10 cellular contexts compared by ENCODE assay signal in the genomic region with DNA sequence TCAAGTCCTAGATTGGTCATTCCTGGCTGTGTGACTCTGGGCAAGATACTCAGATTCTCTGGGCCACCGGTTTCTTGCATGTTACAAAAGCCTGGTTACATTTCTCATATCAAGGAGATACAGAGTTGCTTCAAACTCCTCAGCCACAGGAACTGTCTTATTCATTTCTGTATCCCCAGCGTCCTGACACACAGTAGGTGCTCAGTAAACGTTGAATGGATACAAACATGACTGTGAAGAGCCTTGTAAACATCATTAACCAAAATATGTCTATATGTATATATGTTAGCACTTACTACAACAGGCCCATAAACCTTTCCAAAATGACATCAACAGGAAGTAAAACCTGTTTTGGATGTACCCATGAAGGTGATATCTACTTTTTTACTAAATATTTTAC. TPM values are rescaled to one million over a fixed set of nuclear protein-coding genes. Genes with fewer than 3 reads are reported as not detected.
DNase-seq lines count a peak whose midpoint lies in the region; ATAC-seq, FAIRE-seq and TF ChIP-seq lines count a peak whose summit lies in the region.
"Had no signal": no experiment of that assay in that cellular context is flagged by ENCODE, and none has a peak within 500 bp of the region (broad histone marks: within the 10 kb centered on the region; RNA-seq: fewer than 3 reads in every experiment).

No MANE protein-coding gene starts in this region.

- ATAC-seq in K562 = no peak
- ATAC-seq in naive thymus-derived CD4-positive, alpha-beta T cell = no peak
- no peak for ATAC-seq in HG03342 (IDR thresholded peaks at IDR 0.05; ENCODE audit: unreplicated experiment)
- ATAC-seq in HG03025 (IDR thresholded peaks at IDR 0.05; ENCODE audit: low FRiP score, unreplicated experiment) = no peak

- peaks cover 22 to 57% (median 51%) of the 10 kb centered on the region in 7 donors for H3K4me1 Mint-ChIP-seq in naive thymus-derived CD4-positive, alpha-beta T cell

- TF ChIP-seq POLR2A in K562 (conservative IDR thresholded peaks at IDR 0.05) = no peak

- TF ChIP-seq CTCF in A673 (conservative IDR thresholded peaks at IDR 0.05; ENCODE audit: low read depth, low read length) = no peak
- no peak for TF ChIP-seq CTCF in HFF-Myc (IDR thresholded peaks at IDR 0.05; ENCODE audit: low read depth, low read length, missing control alignments)
- no peak for TF ChIP-seq CTCF in K562 (IDR thresholded peaks at IDR 0.05 in 2 of 3, conservative IDR thresholded peaks at IDR 0.05 in 1 of 3; ENCODE audit: insufficient read depth in 2 of 3, low read depth in 1 of 3, low read length in 3 of 3)
- no peak for TF ChIP-seq CTCF in brain microvascular endothelial cell (IDR thresholded peaks at IDR 0.05; ENCODE audit: low read depth, low read length, missing control alignments)

- no peaks in the 10 kb centered on the region for H3K36me3 ChIP-seq in A673 (ENCODE audit: insufficient read depth, low read length, poor library complexity, severe bottlenecking)
- peaks cover 15% of the 10 kb centered on the region; the same call in 2 of the 3 replicates for H3K36me3 ChIP-seq in K562 (ENCODE audit: control insufficient read depth, insufficient read depth, low read length)
- H3K36me3 ChIP-seq in naive thymus-derived CD4-positive, alpha-beta T cell (ENCODE audit: control insufficient read depth in 2 of 3, insufficient read depth in 3 of 3, low read length in 3 of 3) = peaks cover 0 to 5% (median 0%) of the 10 kb centered on the region in 3 experiments
- H3K36me3 ChIP-seq in brain microvascular endothelial cell (replicated peaks) = no peaks in the 10 kb centered on the region

- intact Hi-C loops in A673 (cut with micrococcal nuclease; ENCODE audit: unreplicated experiment) = loop anchor here (5.0 kb wide), 2 partner anchors 158 to 203 kb away; no protein-coding TSS in a partner anchor
- intact Hi-C loops in K562 (cut with micrococcal nuclease) = loop anchor here (5.0 to 10.0 kb wide), 2 partner anchors 70 to 203 kb away; no protein-coding TSS in a partner anchor
- intact Hi-C loops in naive thymus-derived CD4-positive, alpha-beta T cell (cut with micrococcal nuclease) = no loop called here

- H3K27ac ChIP-seq in A673 (ENCODE audit: low read depth, low read length, poor library complexity, severe bottlenecking) = no peak overlapping the region
- no peak overlapping the region for H3K27ac ChIP-seq in K562 (ENCODE audit: extremely low read depth, low read depth, low read length)
- H3K27ac ChIP-seq in naive thymus-derived CD4-positive, alpha-beta T cell (ENCODE audit: low read depth, low read length) = peak overlapping the region; percentile 86
- H3K27ac ChIP-seq in brain microvascular endothelial cell = no peak overlapping the region

- WGBS in K562 (ENCODE audit: insufficient coverage, low coverage, missing lambda C conversion rate) = 26% methylated on average over 3 of the region's 3 CpGs

- H3K9me3 Mint-ChIP-seq in naive thymus-derived CD4-positive, alpha-beta T cell = no peaks in the 10 kb centered on the region

- H3K9me3 ChIP-seq in A673 (ENCODE audit: low read depth, low read length, poor library complexity, severe bottlenecking) = no peaks in the 10 kb centered on the region
- H3K9me3 ChIP-seq in K562 (replicated peaks; ENCODE audit: control insufficient read depth, insufficient read depth, low read depth, low read length) = no peaks in the 10 kb centered on the region
- no peaks in the 10 kb centered on the region for H3K9me3 ChIP-seq in naive thymus-derived CD4-positive, alpha-beta T cell (ENCODE audit: control insufficient read depth in 2 of 3, low read length in 3 of 3)

- no peak for FAIRE-seq in K562 (lab: Jason Lieb, UNC)

- H3K27me3 ChIP-seq in A673 (replicated peaks; ENCODE audit: insufficient read depth, low read depth, low read length, poor library complexity) = no peaks in the 10 kb centered on the region
- no peaks in the 10 kb centered on the region for H3K27me3 ChIP-seq in K562 (ENCODE audit: control insufficient read depth in 2 of 2, insufficient read depth in 2 of 2, low read length in 2 of 2)
- H3K27me3 ChIP-seq in naive thymus-derived CD4-positive, alpha-beta T cell (ENCODE audit: control insufficient read depth in 2 of 2, insufficient read depth in 2 of 2, low read length in 2 of 2) = no peaks in the 10 kb centered on the region
- H3K27me3 ChIP-seq in brain microvascular endothelial cell (replicated peaks) = no peaks in the 10 kb centered on the region

- peaks cover 0 to 6% (median 0%) of the 10 kb centered on the region in 5 donors for H3K27me3 Mint-ChIP-seq in naive thymus-derived CD4-positive, alpha-beta T cell

- no peak for TF ChIP-seq EP300 in K562 (IDR thresholded peaks at IDR 0.05; ENCODE audit: low read length)

- BruUV-seq in A673 (replicated peaks; lab: Mats Ljungman, UMichigan) (TSS peak; percentile 60), K562 (replicated peaks; lab: Mats Ljungman, UMichigan) (TSS peak; percentile 46)

- H3K4me1 ChIP-seq in A673 (ENCODE audit: insufficient read depth, low read length, poor library complexity, severe bottlenecking) = peaks cover 6% of the 10 kb centered on the region
- H3K4me1 ChIP-seq in K562 (replicated peaks in 1 of 2; ENCODE audit: control insufficient read depth in 2 of 2, insufficient read depth in 2 of 2, low read length in 2 of 2) = peaks cover 12 to 17% of the 10 kb centered on the region in 2 experiments; a peak in 4 of 5 replicates
- H3K4me1 ChIP-seq in naive thymus-derived CD4-positive, alpha-beta T cell (ENCODE audit: control insufficient read depth in 2 of 2, insufficient read depth in 2 of 2, low read length in 2 of 2) = peaks cover 21 to 28% of the 10 kb centered on the region in 2 donors

- H3K9ac ChIP-seq in K562 (ENCODE audit: insufficient read depth in 1 of 2, low read depth in 2 of 2, low read length in 2 of 2) = no peak overlapping the region

- H3K4me2 ChIP-seq in K562 (ENCODE audit: insufficient read depth, low read length) = no peak overlapping the region

- peak overlapping the region; percentile 48 to 91 (median 87) for H3K27ac Mint-ChIP-seq in naive thymus-derived CD4-positive, alpha-beta T cell

- H4K20me1 ChIP-seq in K562 (replicated peaks; ENCODE audit: control insufficient read depth, insufficient read depth, low read length) = peaks cover 9% of the 10 kb centered on the region; the same call in 1 of the 2 replicates

- no peak for TF ChIP-seq RAD21 in K562 (CRISPR knock-in tag; conservative IDR thresholded peaks at IDR 0.05 in 1 of 2, IDR thresholded peaks at IDR 0.05 in 1 of 2)

- H3K4me3 Mint-ChIP-seq in naive thymus-derived CD4-positive, alpha-beta T cell = peak overlapping the region; percentile 74 to 89 (median 84)

- POLR2A ChIA-PET in A673 (lab: Charles Lee; ENCODE audit: low non-redundant PET) = no interaction called here
- POLR2A ChIA-PET in K562 (lab: Yijun Ruan, JAX) = interaction anchor here (0.6 to 1.6 kb wide), 2 partner anchors 9 to 128 kb away, joined by 3 to 4 read pairs; no protein-coding TSS in a partner anchor
- POLR2A ChIA-PET in naive thymus-derived CD4-positive, alpha-beta T cell (lab: Charles Lee) = interaction anchor here (1.4 kb wide), 1 partner anchor 121 kb away, joined by 6 read pairs; no protein-coding TSS in a partner anchor

- H3K4me3 ChIP-seq in A673 (ENCODE audit: low read depth, low read length, poor library complexity, severe bottlenecking) (no peak overlapping the region), HFF-Myc (replicated peaks; ENCODE audit: low read depth, low read length) (peak overlapping the region; percentile 80), K562 (no peak overlapping the region), brain microvascular endothelial cell (ENCODE audit: low read depth, low read length) (no peak overlapping the region)
- H3K4me3 ChIP-seq in naive thymus-derived CD4-positive, alpha-beta T cell (ENCODE audit: low read length) = peak overlapping the region; percentile 8

- peaks cover 21% of the 10 kb centered on the region for H3K79me2 ChIP-seq in K562 (ENCODE audit: control insufficient read depth, insufficient read depth, low read length)

- no peak overlapping the region for H2AFZ ChIP-seq in K562 (ENCODE audit: low read depth, low read length)

- CTCF ChIA-PET in A673 (lab: Charles Lee) (no interaction called here), K562 (lab: Yijun Ruan, JAX; ENCODE audit: low intra/inter-chr PET ratio) (no interaction called here)
- CTCF ChIA-PET in naive thymus-derived CD4-positive, alpha-beta T cell (lab: Charles Lee) = interaction anchor here (1.0 kb wide), 1 partner anchor 182 kb away, joined by 3 read pairs; no protein-coding TSS in a partner anchor

- DNase-seq in A673 (ENCODE audit: low spot score) = no peak
- no peak for DNase-seq in HFF-Myc (ENCODE audit: extremely low read depth, low read depth)
- no peak for DNase-seq in K562 (ENCODE audit: extremely low read depth in 1 of 4, low spot score in 3 of 4)
- no peak for DNase-seq in naive thymus-derived CD4-positive, alpha-beta T cell
- DNase-seq in brain microvascular endothelial cell = no peak
- DNase-seq in KBM-7 = no peak
- DNase-seq: activated CD4-positive, alpha-beta T cell treated with anti-CD3 and anti-CD28 coated beads for 4 hours; stimulated activated CD4-positive, alpha-beta T cell treated with anti-CD3 and anti-CD28 coated beads, Interleukin-4, amount 100 ng/mL, for 24 hours had no signal

- peaks cover 0 to 11% (median 8%) of the 10 kb centered on the region in 5 donors for H3K36me3 Mint-ChIP-seq in naive thymus-derived CD4-positive, alpha-beta T cell

- peaks cover 4% of the 10 kb centered on the region for H3K9me1 ChIP-seq in K562 (ENCODE audit: control insufficient read depth, insufficient read depth, low read length)

- in situ Hi-C loops in K562 (cut with MboI) (no loop called here), brain microvascular endothelial cell (cut with HindIII; ENCODE audit: low pct_ligation_motif_present, low sequenced_read_pairs) (no loop called here), KBM-7 (cut with MboI; ENCODE audit: low pct_unique_long_range_greater_than_20kb, low sequenced_read_pairs) (no loop called here)

RNA-seq across cellular contexts. Expression of gene CLTB, which starts 1.6 kb away (rescaled TPM):
- total RNA-seq in A673 (2021) = 48.9 and 61.8 TPM in 2 replicates
- total RNA-seq in K562 (2011; cell fraction: chromatin; rRNA removed; ENCODE audit: low replicate concordance) = 8.7 and 27.7 TPM in 2 replicates
- 17.0 and 19.1 TPM in 2 replicates for total RNA-seq in K562 (2011; cell fraction: nucleolus; rRNA removed)
- 18.7 and 31.4 TPM in 2 replicates for total RNA-seq in K562 (2011; cell fraction: nucleoplasm; rRNA removed)
- 111 and 117 TPM in 2 replicates for total RNA-seq in K562 (2014; rRNA removed)
- 15.2 and 17.4 TPM in 2 replicates for total RNA-seq in K562 (2014; rRNA removed; fragmentation: Illumina TruSeq; extraction: Trizol)
- total RNA-seq in K562 (2015; rRNA removed; fragmentation: Illumina TruSeq; extraction: Trizol) = 39.0 and 39.7 TPM in 2 replicates
- 54.7 and 69.0 TPM in 2 replicates for total RNA-seq in K562 (2021)
- polyA plus RNA-seq in K562 (2011; rRNA removed) = 33.1 and 41.1 TPM in 2 replicates
- 47.3 and 113 TPM in 2 replicates for polyA plus RNA-seq in K562 (2011; cell fraction: cytosol; rRNA removed)
- polyA plus RNA-seq in K562 (2011; cell fraction: nucleus; rRNA removed) = 28.1 and 43.0 TPM in 2 replicates
- 55.6 and 65.9 TPM in 2 replicates for polyA plus RNA-seq in K562 (2012)
- polyA plus RNA-seq in K562 (2014; fragmentation: Illumina TruSeq; extraction: Trizol) = 31.4 and 55.9 TPM in 2 replicates
- polyA plus RNA-seq in K562 (2014; fragmentation: Nextera tagmentation; extraction: Ambion mirVana) = 1 to 10 TPM; 1.8 to 3.5 TPM
- polyA plus RNA-seq in K562 (2014; rRNA removed) = 84.2 and 84.6 TPM in 2 replicates
- polyA minus RNA-seq in K562 (2011; rRNA and poly(A)+ RNA removed) = 17.0 and 24.2 TPM in 2 replicates
- 25.4 and 28.5 TPM in 2 replicates for polyA minus RNA-seq in K562 (2011; cell fraction: cytosol; rRNA and poly(A)+ RNA removed)
- polyA minus RNA-seq in K562 (2011; cell fraction: nucleus; rRNA and poly(A)+ RNA removed) = 7.8 and 8.3 TPM in 2 replicates
- 10 to 100 TPM; 30.6 to 67.2 (median 63.8) TPM for total RNA-seq in naive thymus-derived CD4-positive, alpha-beta T cell
- 10 to 100 TPM; 73.6 to 90.9 TPM for polyA plus RNA-seq in naive thymus-derived CD4-positive, alpha-beta T cell

RNA-seq across cellular contexts. Expression of gene HIGD2A, which starts 26.2 kb away (rescaled TPM):
- total RNA-seq in A673 (2021) (80.3 and 81.7 TPM in 2 replicates), K562 (2014; rRNA removed) (193 and 230 TPM in 2 replicates), K562 (2014; rRNA removed; fragmentation: Illumina TruSeq; extraction: Trizol) (86.1 and 94.7 TPM in 2 replicates), K562 (2015; rRNA removed; fragmentation: Illumina TruSeq; extraction: Trizol) (161 and 163 TPM in 2 replicates), K562 (2021) (150 and 154 TPM in 2 replicates)
- total RNA-seq in K562 (2011; cell fraction: chromatin; rRNA removed; ENCODE audit: low replicate concordance) = 8.9 and 23.0 TPM in 2 replicates
- total RNA-seq in K562 (2011; cell fraction: nucleolus; rRNA removed) = 31.7 and 39.2 TPM in 2 replicates
- total RNA-seq in K562 (2011; cell fraction: nucleoplasm; rRNA removed) = 38.3 and 59.1 TPM in 2 replicates
- polyA plus RNA-seq in K562 (2011; rRNA removed) (121 and 166 TPM in 2 replicates), K562 (2014; fragmentation: Illumina TruSeq; extraction: Trizol) (144 and 249 TPM in 2 replicates), K562 (2014; fragmentation: Nextera tagmentation; extraction: Ambion mirVana) (100 to 1,000 TPM; 232 to 235 TPM), K562 (2014; rRNA removed) (264 and 272 TPM in 2 replicates)
- polyA plus RNA-seq in K562 (2011; cell fraction: cytosol; rRNA removed) = 306 and 470 TPM in 2 replicates
- 70.5 and 75.2 TPM in 2 replicates for polyA plus RNA-seq in K562 (2011; cell fraction: nucleus; rRNA removed)
- 187 and 315 TPM in 2 replicates for polyA plus RNA-seq in K562 (2012)
- polyA minus RNA-seq in K562 (2011; rRNA and poly(A)+ RNA removed) = 38.5 and 45.4 TPM in 2 replicates
- 64.4 and 107 TPM in 2 replicates for polyA minus RNA-seq in K562 (2011; cell fraction: cytosol; rRNA and poly(A)+ RNA removed)
- polyA minus RNA-seq in K562 (2011; cell fraction: nucleus; rRNA and poly(A)+ RNA removed) = 21.5 and 40.7 TPM in 2 replicates
- 100 to 1,000 TPM in 3 of 5 experiments, 10 to 100 TPM in 2; 86.8 to 124 (median 112) TPM for total RNA-seq in naive thymus-derived CD4-positive, alpha-beta T cell
- 100 to 1,000 TPM; 223 to 282 TPM for polyA plus RNA-seq in naive thymus-derived CD4-positive, alpha-beta T cell

RNA-seq across cellular contexts. Expression of gene NOP16, which starts 26.3 kb away (rescaled TPM):
- 57.7 and 66.0 TPM in 2 replicates for total RNA-seq in A673 (2021)
- total RNA-seq in K562 (2011; cell fraction: chromatin; rRNA removed; ENCODE audit: low replicate concordance) = 76.0 and 149 TPM in 2 replicates
- 135 and 143 TPM in 2 replicates for total RNA-seq in K562 (2011; cell fraction: nucleolus; rRNA removed)
- 111 and 128 TPM in 2 replicates for total RNA-seq in K562 (2011; cell fraction: nucleoplasm; rRNA removed)
- 92.5 and 116 TPM in 2 replicates for total RNA-seq in K562 (2014; rRNA removed)
- 80.3 and 98.2 TPM in 2 replicates for total RNA-seq in K562 (2014; rRNA removed; fragmentation: Illumina TruSeq; extraction: Trizol)
- 143 and 148 TPM in 2 replicates for total RNA-seq in K562 (2015; rRNA removed; fragmentation: Illumina TruSeq; extraction: Trizol)
- 116 and 120 TPM in 2 replicates for total RNA-seq in K562 (2021)
- 121 and 136 TPM in 2 replicates for polyA plus RNA-seq in K562 (2011; rRNA removed)
- 104 and 115 TPM in 2 replicates for polyA plus RNA-seq in K562 (2011; cell fraction: cytosol; rRNA removed)
- 133 and 168 TPM in 2 replicates for polyA plus RNA-seq in K562 (2011; cell fraction: nucleus; rRNA removed)
- polyA plus RNA-seq in K562 (2012) = 49.6 and 125 TPM in 2 replicates
- polyA plus RNA-seq in K562 (2014; fragmentation: Illumina TruSeq; extraction: Trizol) = 161 and 166 TPM in 2 replicates
- polyA plus RNA-seq in K562 (2014; fragmentation: Nextera tagmentation; extraction: Ambion mirVana) = 100 to 1,000 TPM; 183 to 342 TPM
- polyA plus RNA-seq in K562 (2014; rRNA removed) = 174 and 221 TPM in 2 replicates
- polyA minus RNA-seq in K562 (2011; rRNA and poly(A)+ RNA removed) = 60.7 and 71.9 TPM in 2 replicates
- 42.1 and 58.9 TPM in 2 replicates for polyA minus RNA-seq in K562 (2011; cell fraction: cytosol; rRNA and poly(A)+ RNA removed)
- 83.7 and 100 TPM in 2 replicates for polyA minus RNA-seq in K562 (2011; cell fraction: nucleus; rRNA and poly(A)+ RNA removed)
- total RNA-seq in naive thymus-derived CD4-positive, alpha-beta T cell = 10 to 100 TPM; 12.8 to 35.3 (median 22.2) TPM
- 10 to 100 TPM; 26.9 to 42.2 TPM for polyA plus RNA-seq in naive thymus-derived CD4-positive, alpha-beta T cell

RNA-seq across cellular contexts. Expression of gene FAF2, which starts 33.5 kb away (rescaled TPM):
- total RNA-seq in A673 (2021) (50.7 and 53.2 TPM in 2 replicates), K562 (2014; rRNA removed) (25.6 and 29.0 TPM in 2 replicates), K562 (2014; rRNA removed; fragmentation: Illumina TruSeq; extraction: Trizol) (37.8 and 41.6 TPM in 2 replicates), K562 (2015; rRNA removed; fragmentation: Illumina TruSeq; extraction: Trizol) (35.4 and 36.1 TPM in 2 replicates), K562 (2021) (33.7 and 37.7 TPM in 2 replicates)
- 48.2 and 98.0 TPM in 2 replicates for total RNA-seq in K562 (2011; cell fraction: chromatin; rRNA removed; ENCODE audit: low replicate concordance)
- 45.0 and 52.5 TPM in 2 replicates for total RNA-seq in K562 (2011; cell fraction: nucleolus; rRNA removed)
- total RNA-seq in K562 (2011; cell fraction: nucleoplasm; rRNA removed) = 70.0 and 90.6 TPM in 2 replicates
- polyA plus RNA-seq in K562 (2011; rRNA removed) (38.6 and 44.6 TPM in 2 replicates), K562 (2014; fragmentation: Illumina TruSeq; extraction: Trizol) (41.9 and 43.4 TPM in 2 replicates), K562 (2014; fragmentation: Nextera tagmentation; extraction: Ambion mirVana) (10 to 100 TPM; 25.2 to 32.8 TPM), K562 (2014; rRNA removed) (25.0 and 30.3 TPM in 2 replicates)
- 22.1 and 28.9 TPM in 2 replicates for polyA plus RNA-seq in K562 (2011; cell fraction: cytosol; rRNA removed)
- 33.7 and 37.6 TPM in 2 replicates for polyA plus RNA-seq in K562 (2011; cell fraction: nucleus; rRNA removed)
- polyA plus RNA-seq in K562 (2012) = 23.2 and 26.6 TPM in 2 replicates
- polyA minus RNA-seq in K562 (2011; rRNA and poly(A)+ RNA removed) = 63.2 and 66.8 TPM in 2 replicates
- 22.9 and 31.1 TPM in 2 replicates for polyA minus RNA-seq in K562 (2011; cell fraction: cytosol; rRNA and poly(A)+ RNA removed)
- polyA minus RNA-seq in K562 (2011; cell fraction: nucleus; rRNA and poly(A)+ RNA removed) = 12.4 and 23.8 TPM in 2 replicates
- 10 to 100 TPM; 28.0 to 43.2 (median 31.2) TPM for total RNA-seq in naive thymus-derived CD4-positive, alpha-beta T cell
- 10 to 100 TPM; 11.8 to 15.3 TPM for polyA plus RNA-seq in naive thymus-derived CD4-positive, alpha-beta T cell

RNA-seq across cellular contexts. Expression of gene ARL10, which starts 49.4 kb away (rescaled TPM):
- total RNA-seq in A673 (2021) (13.6 and 15.8 TPM in 2 replicates), K562 (2014; rRNA removed) (2.0 TPM in 1 of 2 replicates, not detected in the other), K562 (2014; rRNA removed; fragmentation: Illumina TruSeq; extraction: Trizol) (0.40 TPM in 1 of 2 replicates, not detected in the other), K562 (2015; rRNA removed; fragmentation: Illumina TruSeq; extraction: Trizol) (0.40 and 0.45 TPM in 2 replicates), K562 (2021) (0.38 and 1.2 TPM in 2 replicates)
- 0.05 and 0.53 TPM in 2 replicates for total RNA-seq in K562 (2011; cell fraction: chromatin; rRNA removed; ENCODE audit: low replicate concordance)
- not detected in 2 replicates for total RNA-seq in K562 (2011; cell fraction: nucleolus; rRNA removed)
- 0.07 and 0.08 TPM in 2 replicates for total RNA-seq in K562 (2011; cell fraction: nucleoplasm; rRNA removed)
- polyA plus RNA-seq in K562 (2011; rRNA removed) (0.01 and 0.11 TPM in 2 replicates), K562 (2014; fragmentation: Illumina TruSeq; extraction: Trizol) (0.69 TPM in 1 of 2 replicates, not detected in the other), K562 (2014; fragmentation: Nextera tagmentation; extraction: Ambion mirVana) (under 1 TPM; under 0.01 to 0.31 TPM), K562 (2014; rRNA removed) (not detected in 2 replicates)
- polyA plus RNA-seq in K562 (2011; cell fraction: cytosol; rRNA removed) = under 0.01 TPM in 1 of 2 replicates, not detected in the other
- 0.03 and 0.46 TPM in 2 replicates for polyA plus RNA-seq in K562 (2011; cell fraction: nucleus; rRNA removed)
- 0.03 and 0.34 TPM in 2 replicates for polyA plus RNA-seq in K562 (2012)
- polyA minus RNA-seq in K562 (2011; rRNA and poly(A)+ RNA removed) = 0.35 TPM in 1 of 2 replicates, not detected in the other
- polyA minus RNA-seq in K562 (2011; cell fraction: cytosol; rRNA and poly(A)+ RNA removed) = not detected in 2 replicates
- polyA minus RNA-seq in K562 (2011; cell fraction: nucleus; rRNA and poly(A)+ RNA removed) = not detected in 2 replicates
- total RNA-seq in naive thymus-derived CD4-positive, alpha-beta T cell = 10 to 100 TPM in 3 of 5 experiments, 1 to 10 TPM in 2; 8.7 to 15.9 (median 12.4) TPM
- polyA plus RNA-seq in naive thymus-derived CD4-positive, alpha-beta T cell = 1 to 10 TPM; 1.0 to 2.2 TPM

Comparison
In these comparisons a context has a peak if more than half of its experiments do, and no peak if none do; other contexts are left out.
1. H3K4me3 ChIP-seq: peak in HFF-Myc (single experiment) and naive thymus-derived CD4-positive, alpha-beta T cell (single experiment); none in A673 (single experiment), K562 (single experiment) and brain microvascular endothelial cell (single experiment).
2. intact Hi-C loops: an anchor here in A673 (5.0 kb wide) and K562 (5.0 to 10.0 kb wide); none called in naive thymus-derived CD4-positive, alpha-beta T cell.